In genomic region chr18:79647307-79647706, GRCh38 we compare ENCODE assay signal across 20 cellular contexts.
"Had no signal": no experiment of that assay in that cellular context is flagged by ENCODE, and none has a peak within 500 bp of the region (broad histone marks: within the 10 kb centered on the region; RNA-seq: fewer than 3 reads in every experiment).

No MANE protein-coding gene starts in this region.

- DNase-seq: Karpas-422, KG1, MG63, NCI-H1092 treated with DMSO at 0.1 percent for 48 hours, NCI-H146, NCI-H1694 treated with DMSO at 0.1 percent for 48 hours, NCI-H1930, NCI-H2081, NCI-H2107, NCI-H2227 treated with DMSO at 0.1 percent for 48 hours, NCI-H526 treated with DMSO at 0.1 percent for 48 hours, NCI-H774, PC-3, SHP77, SK-N-SH, SW 1271, T-cell had no signal

- FAIRE-seq: HTR-8/SVneo had no signal

- H3K9me3 ChIP-seq: MG63, SK-N-SH had no signal

- H3K36me3 ChIP-seq: MG63 had no signal

- ATAC-seq: PC-3, T-cell had no signal

- H3K4me3 ChIP-seq: MG63 had no signal

- H3K27ac ChIP-seq: HL-60, RWPE1 had no signal

- H3K9ac ChIP-seq: SK-N-SH had no signal

- H3K27me3 ChIP-seq: MG63 had no signal

- H3K4me2 ChIP-seq: SK-N-SH had no signal
